12 cellular contexts compared by ENCODE assay signal in genomic region chr7:30201161-30201666, GRCh38.
A peak's percentile ranks its signal among the peaks of the same experiment; 100 is the strongest.
DNase-seq lines count a peak whose midpoint lies in the region; ATAC-seq and TF ChIP-seq lines count a peak whose summit lies in the region.
"Had no signal": no experiment of that assay in that cellular context is flagged by ENCODE, and none has a peak within 500 bp of the region (broad histone marks: within the 10 kb centered on the region; RNA-seq: fewer than 3 reads in every experiment).

No MANE protein-coding gene starts in this region.

- no peaks in the 10 kb centered on the region for H3K4me1 Mint-ChIP-seq in activated T-helper 2 cell treated with anti-CD3 and anti-CD28 coated beads, Interferon-gamma antibody, Interleukin-2, Interleukin-4, amounts not matched to agents 10 μg/mL and 5 μg/mL and 100 μg/mL, durations not matched to agents 14 hours and 24 hours and 36 hours (ENCODE audit: low read depth)
- H3K4me1 Mint-ChIP-seq in glutamatergic neuron (ENCODE audit: low read depth, unreplicated experiment) = peaks cover 4% of the 10 kb centered on the region

- peaks cover 0 to 37% (median 3%) of the 10 kb centered on the region in 3 donors for H3K4me1 ChIP-seq in gastroesophageal sphincter

- H3K27me3 Mint-ChIP-seq in activated T-helper 2 cell treated with anti-CD3 and anti-CD28 coated beads, Interferon-gamma antibody, Interleukin-2, Interleukin-4, amounts not matched to agents 10 μg/mL and 5 μg/mL and 100 μg/mL, durations not matched to agents 14 hours and 24 hours and 36 hours (ENCODE audit: low read depth) = no peaks in the 10 kb centered on the region
- no peaks in the 10 kb centered on the region for H3K27me3 Mint-ChIP-seq in glutamatergic neuron (ENCODE audit: unreplicated experiment)

- no peaks in the 10 kb centered on the region for H3K9me3 ChIP-seq in gastroesophageal sphincter

- ATAC-seq in GM18519 (IDR thresholded peaks at IDR 0.05; ENCODE audit: low FRiP score, unreplicated experiment) = peak; percentile 64
- peak; percentile 86 for ATAC-seq in GM21528 (IDR thresholded peaks at IDR 0.05; ENCODE audit: low FRiP score, unreplicated experiment)
- ATAC-seq in HG03354 (IDR thresholded peaks at IDR 0.05; ENCODE audit: poor library complexity, severe bottlenecking, unreplicated experiment) = peak; percentile 88
- peak; percentile 45 for ATAC-seq in gastroesophageal sphincter
- ATAC-seq: activated T-cell treated with anti-CD3 and anti-CD28 coated beads, Interleukin-2, amount 50 U/mL, for 4 hours had no signal

- no peak for DNase-seq in activated T-helper 2 cell treated with anti-CD3 and anti-CD28 coated beads, Interferon-gamma antibody, Interleukin-2, Interleukin-4, amounts not matched to agents 10 μg/mL and 5 μg/mL and 100 μg/mL, durations not matched to agents 14 hours and 24 hours and 36 hours (ENCODE audit: low spot score)
- DNase-seq in SIG-M5 (lab: John Stamatoyannopoulos, UW) = no peak
- DNase-seq in COLO829 (ENCODE audit: low spot score) = no peak
- no peak for DNase-seq in glutamatergic neuron
- DNase-seq: activated T-cell treated with anti-CD3 and anti-CD28 coated beads, Interleukin-2, amount 50 U/mL, for 4 hours; Calu3; NCI-H2029; T-helper 1 cell had no signal

- peaks cover 0 to 2% of the 10 kb centered on the region in 2 donors for H3K36me3 ChIP-seq in gastroesophageal sphincter

- intact Hi-C loops in activated T-helper 2 cell treated with anti-CD3 and anti-CD28 coated beads, Interferon-gamma antibody, Interleukin-2, Interleukin-4, amounts not matched to agents 10 μg/mL and 5 μg/mL and 100 μg/mL, durations not matched to agents 14 hours and 24 hours and 36 hours (cut with micrococcal nuclease) = no loop called here

- 77 to 98% methylated on average over 4 to 5 of the region's 5 CpGs for WGBS in gastroesophageal sphincter (ENCODE audit: low coverage in 1 of 2), 2 donors

- no peak for TF ChIP-seq EP300 in gastroesophageal sphincter (IDR thresholded peaks at IDR 0.05)

- H3K9me3 Mint-ChIP-seq in activated T-helper 2 cell treated with anti-CD3 and anti-CD28 coated beads, Interferon-gamma antibody, Interleukin-2, Interleukin-4, amounts not matched to agents 10 μg/mL and 5 μg/mL and 100 μg/mL, durations not matched to agents 14 hours and 24 hours and 36 hours = peaks cover 13% of the 10 kb centered on the region
- peaks cover 7% of the 10 kb centered on the region for H3K9me3 Mint-ChIP-seq in glutamatergic neuron (ENCODE audit: unreplicated experiment)

- H3K36me3 Mint-ChIP-seq in activated T-helper 2 cell treated with anti-CD3 and anti-CD28 coated beads, Interferon-gamma antibody, Interleukin-2, Interleukin-4, amounts not matched to agents 10 μg/mL and 5 μg/mL and 100 μg/mL, durations not matched to agents 14 hours and 24 hours and 36 hours (ENCODE audit: low read depth) = no peaks in the 10 kb centered on the region
- H3K36me3 Mint-ChIP-seq in glutamatergic neuron (ENCODE audit: unreplicated experiment) = peaks cover 10% of the 10 kb centered on the region

- no peak overlapping the region for H3K4me3 Mint-ChIP-seq in activated T-helper 2 cell treated with anti-CD3 and anti-CD28 coated beads, Interferon-gamma antibody, Interleukin-2, Interleukin-4, amounts not matched to agents 10 μg/mL and 5 μg/mL and 100 μg/mL, durations not matched to agents 14 hours and 24 hours and 36 hours (ENCODE audit: low read depth)
- no peak overlapping the region for H3K4me3 Mint-ChIP-seq in glutamatergic neuron (ENCODE audit: unreplicated experiment)
- H3K4me3 Mint-ChIP-seq: activated T-cell treated with anti-CD3 and anti-CD28 coated beads, Interleukin-2, amount 50 U/mL, for 4 hours had no signal

- H3K27me3 ChIP-seq in gastroesophageal sphincter = no peaks in the 10 kb centered on the region

- no peak overlapping the region for H3K27ac ChIP-seq in gastroesophageal sphincter

- TF ChIP-seq POLR2A in gastroesophageal sphincter (IDR thresholded peaks at IDR 0.05) = no peak

- H3K4me3 ChIP-seq in gastroesophageal sphincter = no peak overlapping the region

- TF ChIP-seq CTCF in gastroesophageal sphincter (IDR thresholded peaks at IDR 0.05) (no peak), glutamatergic neuron (IDR thresholded peaks at IDR 0.05; ENCODE audit: partially characterized antibody, unreplicated experiment) (no peak)

- no peak overlapping the region for H3K27ac Mint-ChIP-seq in activated T-helper 2 cell treated with anti-CD3 and anti-CD28 coated beads, Interferon-gamma antibody, Interleukin-2, Interleukin-4, amounts not matched to agents 10 μg/mL and 5 μg/mL and 100 μg/mL, durations not matched to agents 14 hours and 24 hours and 36 hours
- H3K27ac Mint-ChIP-seq in glutamatergic neuron (ENCODE audit: unreplicated experiment) = no peak overlapping the region
